In the genomic region with DNA sequence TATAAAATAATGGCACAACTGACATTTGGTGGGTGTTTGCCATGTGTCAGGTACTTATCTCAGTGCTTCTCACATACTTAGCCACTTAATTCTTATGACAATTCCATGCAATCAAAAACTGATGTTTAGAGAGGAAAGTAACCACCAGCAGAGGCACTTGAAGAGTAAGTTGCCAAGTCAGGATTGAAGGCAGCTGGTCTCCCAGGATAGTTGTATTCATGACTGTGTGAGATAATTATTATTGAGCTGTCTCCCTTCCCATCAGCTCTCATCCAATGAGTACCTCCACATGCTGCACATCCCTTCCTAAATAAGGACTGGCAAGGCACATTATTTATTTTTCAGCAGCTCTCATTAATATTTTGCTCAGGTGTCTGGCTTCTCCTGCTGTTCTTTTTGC, we compare ENCODE assay signal across 30 cellular contexts. TPM values are rescaled to one million over a fixed set of nuclear protein-coding genes. Genes with fewer than 3 reads are reported as not detected.
DNase-seq lines count a peak whose midpoint lies in the region; TF ChIP-seq lines count a peak whose summit lies in the region.
"Had no signal": no experiment of that assay in that cellular context is flagged by ENCODE, and none has a peak within 500 bp of the region (broad histone marks: within the 10 kb centered on the region; RNA-seq: fewer than 3 reads in every experiment).

No MANE protein-coding gene starts in this region.

- no peak overlapping the region for H3K4me3 ChIP-seq in dorsolateral prefrontal cortex
- H3K4me3 ChIP-seq: K562 had no signal

- intact Hi-C loops in dorsolateral prefrontal cortex (cut with DNase I): no loop called here

- TF ChIP-seq CTCF in type B pancreatic cell (conservative IDR thresholded peaks at IDR 0.05): no peak
- TF ChIP-seq CTCF in dorsolateral prefrontal cortex (IDR thresholded peaks at IDR 0.05 in 54 of 56, conservative IDR thresholded peaks at IDR 0.05 in 2 of 56; ENCODE audit: low read depth in 1 of 56, partially characterized antibody in 56 of 56): no peak

- H3K36me3 Mint-ChIP-seq in type B pancreatic cell: no peaks in the 10 kb centered on the region
- H3K36me3 Mint-ChIP-seq: activated naive CD4-positive, alpha-beta T cell treated with anti-CD3 and anti-CD28 coated beads, Interleukin-2, amount 50 U/mL, for 72 hours; immature natural killer cell had no signal

- DNase-seq in NCI-H2171 treated with DMSO at 0.1 percent for 48 hours (lab: John Stamatoyannopoulos, UW) (peak; percentile 58), NCI-H2171 (lab: John Stamatoyannopoulos, UW) (no peak), NCI-H446 treated with DMSO at 0.1 percent for 48 hours (lab: John Stamatoyannopoulos, UW) (peak; percentile 30), fibroblast of gingiva (ENCODE audit: low read depth) (peak; percentile 26), type B pancreatic cell (ENCODE audit: extremely low spot score, unreplicated experiment) (no peak), KBM-7 (no peak), dorsolateral prefrontal cortex (no peak)
- no peak for DNase-seq in stimulated activated CD4-positive, alpha-beta T cell treated with anti-CD3 and anti-CD28 coated beads, Interleukin-4, amount 100 ng/mL, for 24 hours
- DNase-seq: activated CD4-positive, alpha-beta T cell treated with anti-CD3 and anti-CD28 coated beads for 36 hours; activated CD8-positive, alpha-beta T cell treated with anti-CD3 and anti-CD28 coated beads, Interleukin-2, amount 10 ng/mL, durations not matched to agents 7 days and 5 days; activated T-cell treated with anti-CD3 and anti-CD28 coated beads for 4 hours; AML-193; CD4-positive, alpha-beta T cell; DMS153; esophagus squamous epithelium; HCEC 1CT; immature natural killer cell; mesendoderm; NCI-H1436; SK-N-SH; stimulated activated CD4-positive, alpha-beta T cell treated with anti-CD3 and anti-CD28 coated beads, Interleukin-15, amount 100 ng/mL, for 24 hours; stimulated activated naive CD8-positive, alpha-beta T cell treated with anti-CD3 and anti-CD28 coated beads, Interleukin-15, Interleukin-2, amounts not matched to agents 100 U/mL and 50 U/mL, for 24 hours; T-helper 17 cell; testis had no signal

- no peaks in the 10 kb centered on the region for H3K9me3 Mint-ChIP-seq in type B pancreatic cell
- H3K9me3 Mint-ChIP-seq: activated naive CD4-positive, alpha-beta T cell treated with anti-CD3 and anti-CD28 coated beads, Interleukin-2, amount 50 U/mL, for 72 hours; CD4-positive, alpha-beta T cell had no signal

- H3K27me3 ChIP-seq in dorsolateral prefrontal cortex: peaks cover 0 to 48% (median 31%) of the 10 kb centered on the region in 45 donors
- H3K27me3 ChIP-seq: hepatocyte, testis had no signal

- H3K4me1 Mint-ChIP-seq in type B pancreatic cell (ENCODE audit: unreplicated experiment): peaks cover 53% of the 10 kb centered on the region
- H3K4me1 Mint-ChIP-seq: immature natural killer cell had no signal

- in situ Hi-C loops in KBM-7 (cut with MboI; ENCODE audit: low pct_unique_long_range_greater_than_20kb, low sequenced_read_pairs): loop anchor here (10.0 kb wide), 1 partner anchor 294 kb away; no protein-coding TSS in a partner anchor

- H3K27me3 Mint-ChIP-seq in type B pancreatic cell: no peaks in the 10 kb centered on the region

- H3K27ac ChIP-seq in dorsolateral prefrontal cortex: no peak overlapping the region
- H3K27ac ChIP-seq: cardiac muscle cell, esophagus squamous epithelium, gastroesophageal sphincter, neutrophil, testis had no signal

- peak overlapping the region; percentile 92 for H3K4me3 Mint-ChIP-seq in type B pancreatic cell
- H3K4me3 Mint-ChIP-seq: activated CD4-positive, alpha-beta T cell treated with anti-CD3 and anti-CD28 coated beads for 36 hours; activated CD8-positive, alpha-beta T cell treated with anti-CD3 and anti-CD28 coated beads, Interleukin-2, amount 10 ng/mL, durations not matched to agents 7 days and 5 days; CD4-positive, alpha-beta T cell; immature natural killer cell; T-helper 17 cell had no signal

- H3K27ac Mint-ChIP-seq in type B pancreatic cell: peak overlapping the region; percentile 100
- H3K27ac Mint-ChIP-seq: activated CD4-positive, alpha-beta T cell treated with anti-CD3 and anti-CD28 coated beads for 36 hours; activated CD8-positive, alpha-beta T cell treated with anti-CD3 and anti-CD28 coated beads, Interleukin-2, amount 10 ng/mL, durations not matched to agents 7 days and 5 days; activated naive CD4-positive, alpha-beta T cell treated with anti-CD3 and anti-CD28 coated beads, Interleukin-2, amount 50 U/mL, for 72 hours; CD4-positive, alpha-beta T cell; immature natural killer cell; T-helper 17 cell had no signal

RNA-seq across cellular contexts. Expression of a gene that starts 4.8 kb away (rescaled TPM):
- total RNA-seq in type B pancreatic cell (ENCODE audit: low replicate concordance): 5.9 and 8.6 TPM in 2 replicates
- total RNA-seq in dorsolateral prefrontal cortex: 1 to 10 TPM in 47 of 120 experiments, under 1 TPM in 47, not detected in 26; 0.10 to 3.0 (median 0.98) TPM
- total RNA-seq: activated CD4-positive, alpha-beta T cell treated with anti-CD3 and anti-CD28 coated beads for 36 hours; activated CD8-positive, alpha-beta T cell treated with anti-CD3 and anti-CD28 coated beads, Interleukin-2, amount 10 ng/mL, durations not matched to agents 7 days and 5 days; activated naive CD4-positive, alpha-beta T cell treated with anti-CD3 and anti-CD28 coated beads, Interleukin-2, amount 50 U/mL, for 72 hours; CD4-positive, alpha-beta T cell; esophagus squamous epithelium had no signal

Comparison
In these comparisons a context has a peak if more than half of its experiments do, and no peak if none do; other contexts are left out.
1. DNase-seq: peak in NCI-H2171 treated with DMSO at 0.1 percent for 48 hours (single experiment), NCI-H446 treated with DMSO at 0.1 percent for 48 hours (single experiment) and fibroblast of gingiva (single experiment); none in NCI-H2171 (single experiment), type B pancreatic cell (single experiment), stimulated activated CD4-positive, alpha-beta T cell treated with anti-CD3 and anti-CD28 coated beads, Interleukin-4, amount 100 ng/mL, for 24 hours (single experiment), KBM-7 (single experiment) and dorsolateral prefrontal cortex (0 of 10).